ENCODE assay signal across 6 cellular contexts in genomic region chr19:35716735-35716984, GRCh38. TPM values are rescaled to one million over a fixed set of nuclear protein-coding genes. Genes with fewer than 3 reads are reported as not detected.
DNase-seq lines count a peak whose midpoint lies in the region; ATAC-seq and TF ChIP-seq lines count a peak whose summit lies in the region.

No MANE protein-coding gene starts in this region.

- peaks cover 98% of the 10 kb centered on the region for H3K36me3 Mint-ChIP-seq in stimulated activated effector memory CD8-positive, alpha-beta T cell treated with anti-CD3 and anti-CD28 coated beads, Interleukin-12 subunit alpha, Interleukin-12 subunit beta, amount 100 ng/mL, for 72 hours

- DNase-seq in Jurkat, Clone E6-1 (ENCODE audit: low read depth, low spot score), result no peak
- no peak for DNase-seq in fibroblast of lung (ENCODE audit: low read depth in 2 of 2)
- DNase-seq in stimulated activated effector memory CD8-positive, alpha-beta T cell treated with anti-CD3 and anti-CD28 coated beads, Interleukin-12 subunit alpha, Interleukin-12 subunit beta, amount 100 ng/mL, for 72 hours (ENCODE audit: low spot score in 2 of 2), result no peak
- DNase-seq in posterior vena cava (ENCODE audit: low spot score), result no peak
- no peak for DNase-seq in activated effector memory CD4-positive, alpha-beta T cell treated with Interleukin-2 at 50 U/mL for 16 hours

- H3K9ac ChIP-seq in fibroblast of lung (ENCODE audit: insufficient read depth, low read length), result peak overlapping the region; percentile 66

- peaks cover 32% of the 10 kb centered on the region for H3K79me2 ChIP-seq in fibroblast of lung (ENCODE audit: control insufficient read depth, insufficient read depth, low read length)

- peaks cover 11% of the 10 kb centered on the region for H3K36me3 ChIP-seq in fibroblast of lung (ENCODE audit: control insufficient read depth, insufficient read depth, low read length)

- ATAC-seq in GM18520 (IDR thresholded peaks at IDR 0.05; ENCODE audit: unreplicated experiment), result peak; percentile 6
- peak; percentile 49 for ATAC-seq in stimulated activated effector memory CD8-positive, alpha-beta T cell treated with anti-CD3 and anti-CD28 coated beads, Interleukin-12 subunit alpha, Interleukin-12 subunit beta, amount 100 ng/mL, for 72 hours

- peaks cover 69% of the 10 kb centered on the region for H3K4me1 Mint-ChIP-seq in stimulated activated effector memory CD8-positive, alpha-beta T cell treated with anti-CD3 and anti-CD28 coated beads, Interleukin-12 subunit alpha, Interleukin-12 subunit beta, amount 100 ng/mL, for 72 hours

- no peaks in the 10 kb centered on the region for H3K27me3 ChIP-seq in fibroblast of lung (ENCODE audit: control insufficient read depth, insufficient read depth, low read length)

- no peaks in the 10 kb centered on the region for H4K20me1 ChIP-seq in fibroblast of lung (ENCODE audit: control insufficient read depth, extremely low read depth, insufficient read depth, low read length)

- peaks cover 9% of the 10 kb centered on the region for H3K4me1 ChIP-seq in fibroblast of lung (ENCODE audit: control insufficient read depth, extremely low read depth, insufficient read depth, low read length)

- peak overlapping the region; percentile 65 for H3K27ac ChIP-seq in fibroblast of lung (ENCODE audit: insufficient read depth, low read length)

- H3K9me3 Mint-ChIP-seq in stimulated activated effector memory CD8-positive, alpha-beta T cell treated with anti-CD3 and anti-CD28 coated beads, Interleukin-12 subunit alpha, Interleukin-12 subunit beta, amount 100 ng/mL, for 72 hours, result no peaks in the 10 kb centered on the region

- peak overlapping the region; percentile 98 for H3K4me2 ChIP-seq in fibroblast of lung (ENCODE audit: extremely low read depth, insufficient read depth, low read length)

- peak overlapping the region; percentile 97 for H2AFZ ChIP-seq in fibroblast of lung (ENCODE audit: low read length)

- H3K9me3 ChIP-seq in fibroblast of lung (ENCODE audit: control insufficient read depth, insufficient read depth, low read depth, low read length), result no peaks in the 10 kb centered on the region

- peak overlapping the region; percentile 99 for H3K4me3 Mint-ChIP-seq in stimulated activated effector memory CD8-positive, alpha-beta T cell treated with anti-CD3 and anti-CD28 coated beads, Interleukin-12 subunit alpha, Interleukin-12 subunit beta, amount 100 ng/mL, for 72 hours

- H3K27ac Mint-ChIP-seq in stimulated activated effector memory CD8-positive, alpha-beta T cell treated with anti-CD3 and anti-CD28 coated beads, Interleukin-12 subunit alpha, Interleukin-12 subunit beta, amount 100 ng/mL, for 72 hours, result peak overlapping the region; percentile 99

- TF ChIP-seq CTCF in fibroblast of lung (conservative IDR thresholded peaks at IDR 0.05 in 1 of 2, IDR thresholded peaks at IDR 0.05 in 1 of 2; ENCODE audit: low read depth in 1 of 2, low read length in 2 of 2), result no peak

- intact Hi-C loops in posterior vena cava (cut with DNase I), result loop anchor here in 1 of 2 donors (10.0 kb wide), 1 partner anchor 218 kb away; the partner anchor contains the start of gene LRFN3

- peak overlapping the region; percentile 81 for H3K4me3 ChIP-seq in Jurkat, Clone E6-1 (ENCODE audit: low read length)
- H3K4me3 ChIP-seq in fibroblast of lung (replicated peaks in 1 of 4; ENCODE audit: control extremely low read depth in 1 of 4, insufficient read depth in 1 of 4, low read depth in 3 of 4, low read length in 4 of 4), result peak overlapping the region; percentile 64 to 95 (median 82)

RNA-seq across cellular contexts. Expression of gene KMT2B, which starts 1.1 kb away (rescaled TPM):
- polyA plus RNA-seq in Jurkat, Clone E6-1 (2012; ENCODE audit: insufficient read depth, insufficient read length), result 39.4 TPM
- total RNA-seq in fibroblast of lung (3.9 and 5.4 TPM in 2 replicates), posterior vena cava (10 to 100 TPM; 23.1 to 23.5 TPM)
- polyA plus RNA-seq in fibroblast of lung, result 7.4 and 12.5 TPM in 2 replicates
- polyA plus RNA-seq in fibroblast of lung (2012), result 12.3 and 17.3 TPM in 2 replicates
- 60.2 and 93.0 TPM in 2 replicates for polyA minus RNA-seq in fibroblast of lung (ENCODE audit: low replicate concordance)

RNA-seq across cellular contexts. Expression of gene ZBTB32, which starts 12.3 kb away (rescaled TPM):
- not detected for polyA plus RNA-seq in Jurkat, Clone E6-1 (2012; ENCODE audit: insufficient read depth, insufficient read length)
- total RNA-seq in fibroblast of lung, result not detected in 2 replicates
- not detected in 2 replicates for polyA plus RNA-seq in fibroblast of lung
- polyA plus RNA-seq in fibroblast of lung (2012), result not detected in 2 replicates
- polyA minus RNA-seq in fibroblast of lung (ENCODE audit: low replicate concordance), result not detected in 2 replicates
- not detected for total RNA-seq in posterior vena cava

RNA-seq across cellular contexts. Expression of gene IGFLR1, which starts 25.6 kb away (rescaled TPM):
- 9.3 TPM for polyA plus RNA-seq in Jurkat, Clone E6-1 (2012; ENCODE audit: insufficient read depth, insufficient read length)
- 0.17 and 0.51 TPM in 2 replicates for total RNA-seq in fibroblast of lung
- polyA plus RNA-seq in fibroblast of lung, result 0.75 and 2.1 TPM in 2 replicates
- polyA plus RNA-seq in fibroblast of lung (2012), result 2.0 and 6.1 TPM in 2 replicates
- polyA minus RNA-seq in fibroblast of lung (ENCODE audit: low replicate concordance), result 0.98 and 22.0 TPM in 2 replicates
- 1 to 10 TPM; 4.3 to 9.3 TPM for total RNA-seq in posterior vena cava

RNA-seq across cellular contexts. Expression of gene U2AF1L4, which starts 28.6 kb away (rescaled TPM):
- polyA plus RNA-seq in Jurkat, Clone E6-1 (2012; ENCODE audit: insufficient read depth, insufficient read length), result 48.2 TPM
- 5.9 and 9.1 TPM in 2 replicates for total RNA-seq in fibroblast of lung
- 11.9 and 13.8 TPM in 2 replicates for polyA plus RNA-seq in fibroblast of lung
- 11.6 and 13.2 TPM in 2 replicates for polyA plus RNA-seq in fibroblast of lung (2012)
- 6.2 and 9.7 TPM in 2 replicates for polyA minus RNA-seq in fibroblast of lung (ENCODE audit: low replicate concordance)
- total RNA-seq in posterior vena cava, result 10 to 100 TPM; 13.8 to 18.7 TPM

RNA-seq across cellular contexts. Expression of gene PSENEN, which starts 28.8 kb away (rescaled TPM):
- 76.0 TPM for polyA plus RNA-seq in Jurkat, Clone E6-1 (2012; ENCODE audit: insufficient read depth, insufficient read length)
- total RNA-seq in fibroblast of lung (15.7 and 16.0 TPM in 2 replicates), posterior vena cava (10 to 100 TPM; 33.6 to 37.3 TPM)
- polyA plus RNA-seq in fibroblast of lung, result 31.4 and 35.5 TPM in 2 replicates
- 51.7 and 65.5 TPM in 2 replicates for polyA plus RNA-seq in fibroblast of lung (2012)
- 49.0 and 51.5 TPM in 2 replicates for polyA minus RNA-seq in fibroblast of lung (ENCODE audit: low replicate concordance)
